ENCODE assay signal across 12 cellular contexts in the genomic region with DNA sequence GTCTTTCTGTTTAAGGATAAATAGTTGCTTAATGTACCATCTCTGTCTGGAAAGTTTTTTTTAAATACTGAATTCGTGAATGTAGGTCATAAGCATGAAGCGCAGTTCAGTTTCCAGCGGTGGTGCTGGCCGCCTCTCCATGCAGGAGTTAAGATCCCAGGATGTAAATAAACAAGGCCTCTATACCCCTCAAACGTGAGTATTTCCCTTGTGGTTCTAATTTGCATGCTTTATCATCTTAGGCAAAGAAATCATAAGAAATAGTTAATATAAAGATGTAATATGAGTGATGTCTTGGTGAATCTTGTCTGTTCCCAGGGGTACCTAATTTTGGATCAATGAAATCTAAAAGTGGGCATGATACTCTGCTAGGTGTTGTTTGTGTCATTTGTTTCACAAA. TPM values are rescaled to one million over a fixed set of nuclear protein-coding genes. Genes with fewer than 3 reads are reported as not detected.
DNase-seq lines count a peak whose midpoint lies in the region; ATAC-seq and TF ChIP-seq lines count a peak whose summit lies in the region.
"Had no signal": no experiment of that assay in that cellular context is flagged by ENCODE, and none has a peak within 500 bp of the region (broad histone marks: within the 10 kb centered on the region; RNA-seq: fewer than 3 reads in every experiment).

No MANE protein-coding gene starts in this region.

- H3K79me2 ChIP-seq in GM23248 (ENCODE audit: insufficient read depth), result peaks cover 71% of the 10 kb centered on the region

- H3K4me2 ChIP-seq in GM23248 (ENCODE audit: unreplicated experiment), result peak overlapping the region; percentile 88

- peaks cover 31% of the 10 kb centered on the region for H3K4me1 ChIP-seq in GM23248 (ENCODE audit: insufficient read depth)

- TF ChIP-seq CTCF in AG04449 (IDR thresholded peaks at IDR 0.05; ENCODE audit: insufficient read depth, low read length, missing control alignments) (no peak), WTC11 (IDR thresholded peaks at IDR 0.05) (no peak), glutamatergic neuron (IDR thresholded peaks at IDR 0.05; ENCODE audit: partially characterized antibody, unreplicated experiment) (no peak), GM20000 (IDR thresholded peaks at IDR 0.05; ENCODE audit: extremely low read depth, missing control alignments) (no peak)

- H2AFZ ChIP-seq in GM23248, result peak overlapping the region; percentile 97

- POLR2A ChIA-PET in AG04449 (lab: Yijun Ruan, JAX) (no interaction called here), WTC11 (lab: Charles Lee) (no interaction called here)

- H3K27me3 ChIP-seq in GM23248 (replicated peaks; ENCODE audit: insufficient read depth), result no peaks in the 10 kb centered on the region

- H3K4me3 ChIP-seq in AG04449 (ENCODE audit: low read depth, low read length), result peak overlapping the region; percentile 67
- peak overlapping the region; percentile 95 for H3K4me3 ChIP-seq in GM23248

- H3K9me3 Mint-ChIP-seq in WTC11 (no peaks in the 10 kb centered on the region), glutamatergic neuron (ENCODE audit: unreplicated experiment) (peaks cover 18% of the 10 kb centered on the region)

- H3K9ac ChIP-seq in GM23248, result peak overlapping the region; percentile 91

- H3K4me1 Mint-ChIP-seq in WTC11 (peaks cover 26% of the 10 kb centered on the region), glutamatergic neuron (ENCODE audit: low read depth, unreplicated experiment) (peaks cover 19% of the 10 kb centered on the region)

- H3K9me2 ChIP-seq in GM23248 (ENCODE audit: insufficient read depth), result no peaks in the 10 kb centered on the region

- no peaks in the 10 kb centered on the region; the same call in 1 of the 2 replicates for H3K36me3 ChIP-seq in GM23248 (ENCODE audit: low read depth)

- 0 out of 2 replicates have a peak overlapping the region, but pooled peaks have one; percentile 2 for H3K27ac ChIP-seq in GM23248

- ATAC-seq in WTC11, result no peak

- CTCF ChIA-PET in AG04449 (lab: Yijun Ruan, JAX), result interaction anchor here (0.9 kb wide), 1 partner anchor 16 kb away, joined by 3 read pairs; no protein-coding TSS in a partner anchor
- CTCF ChIA-PET in WTC11 (lab: Charles Lee), result no interaction called here

- no peak for DNase-seq in AG04449 (ENCODE audit: low read depth, low spot score)
- DNase-seq in GM23248, result peak; percentile 47
- no peak for DNase-seq in WTC11 (ENCODE audit: low spot score)
- DNase-seq in glutamatergic neuron, result no peak
- DNase-seq in NCI-H510A (lab: John Stamatoyannopoulos, UW), result no peak
- no peak for DNase-seq in AG08396 (ENCODE audit: low spot score)
- no peak for DNase-seq in NCI-H1092 (lab: John Stamatoyannopoulos, UW)
- DNase-seq in GM20000 (ENCODE audit: low spot score), result no peak
- DNase-seq: activated CD4-positive, alpha-beta T cell treated with anti-CD3 and anti-CD28 coated beads, Interleukin-2, amount 50 U/mL, for 48 hours; foreskin melanocyte; GOT3; NCI-H1436 treated with DMSO at 0.1 percent for 48 hours had no signal

- H3K36me3 Mint-ChIP-seq in WTC11 (peaks cover 31% of the 10 kb centered on the region), glutamatergic neuron (ENCODE audit: unreplicated experiment) (no peaks in the 10 kb centered on the region)

- 0 out of 2 replicates have a peak, but pooled peaks cover 5% of the 10 kb centered on the region for H3F3A ChIP-seq in GM23248 (ENCODE audit: insufficient read depth)

- in situ Hi-C loops in GM23248 (cut with MboI), result no loop called here

- H3K9me3 ChIP-seq in GM23248 (ENCODE audit: low read depth), result no peaks in the 10 kb centered on the region

- H3K27me3 Mint-ChIP-seq in WTC11 (ENCODE audit: low read depth), result no peaks in the 10 kb centered on the region
- peaks cover 1% of the 10 kb centered on the region for H3K27me3 Mint-ChIP-seq in glutamatergic neuron (ENCODE audit: unreplicated experiment)

- WGBS in GM23248 (ENCODE audit: low coverage in 1 of 2, low lambda C conversion rate in 2 of 2, missing lambda C conversion rate in 2 of 2), 2 experiments, result 14 to 22% methylated on average over 5 of the region's 5 CpGs

- H3K27ac Mint-ChIP-seq in WTC11 (peak overlapping the region; percentile 84), glutamatergic neuron (ENCODE audit: unreplicated experiment) (peak overlapping the region; percentile 65)

- H4K20me1 ChIP-seq in GM23248 (ENCODE audit: insufficient read depth), result no peaks in the 10 kb centered on the region

- H3K4me3 Mint-ChIP-seq in WTC11, result peak overlapping the region; percentile 98
- peak overlapping the region; percentile 99 for H3K4me3 Mint-ChIP-seq in glutamatergic neuron (ENCODE audit: unreplicated experiment)

TF ChIP-seq in WTC11, 78 proteins besides CTCF, POLR2A, EP300 and RAD21 (continues in another document):
- TF ChIP-seq NR2C2 (CRISPR knock-in tag; IDR thresholded peaks at IDR 0.05), result no peak
- no peak for TF ChIP-seq ZBTB43 (CRISPR knock-in tag; IDR thresholded peaks at IDR 0.05)
- TF ChIP-seq FOXP4 (CRISPR knock-in tag; IDR thresholded peaks at IDR 0.05), result no peak
- no peak for TF ChIP-seq CBFB (CRISPR knock-in tag; IDR thresholded peaks at IDR 0.05; ENCODE audit: low read depth)
- no peak for TF ChIP-seq ESRRA (CRISPR knock-in tag; IDR thresholded peaks at IDR 0.05; ENCODE audit: borderline replicate concordance)
- TF ChIP-seq HMGA2 (CRISPR knock-in tag; IDR thresholded peaks at IDR 0.05), result no peak
- TF ChIP-seq, protein P1, sequence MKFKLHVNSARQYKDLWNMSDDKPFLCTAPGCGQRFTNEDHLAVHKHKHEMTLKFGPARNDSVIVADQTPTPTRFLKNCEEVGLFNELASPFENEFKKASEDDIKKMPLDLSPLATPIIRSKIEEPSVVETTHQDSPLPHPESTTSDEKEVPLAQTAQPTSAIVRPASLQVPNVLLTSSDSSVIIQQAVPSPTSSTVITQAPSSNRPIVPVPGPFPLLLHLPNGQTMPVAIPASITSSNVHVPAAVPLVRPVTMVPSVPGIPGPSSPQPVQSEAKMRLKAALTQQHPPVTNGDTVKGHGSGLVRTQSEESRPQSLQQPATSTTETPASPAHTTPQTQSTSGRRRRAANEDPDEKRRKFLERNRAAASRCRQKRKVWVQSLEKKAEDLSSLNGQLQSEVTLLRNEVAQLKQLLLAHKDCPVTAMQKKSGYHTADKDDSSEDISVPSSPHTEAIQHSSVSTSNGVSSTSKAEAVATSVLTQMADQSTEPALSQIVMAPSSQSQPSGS (CRISPR knock-in tag; IDR thresholded peaks at IDR 0.05; ENCODE audit: borderline replicate concordance, low read depth), result no peak
- TF ChIP-seq HMGXB4 (CRISPR knock-in tag; IDR thresholded peaks at IDR 0.05), result no peak
- TF ChIP-seq, protein P2, sequence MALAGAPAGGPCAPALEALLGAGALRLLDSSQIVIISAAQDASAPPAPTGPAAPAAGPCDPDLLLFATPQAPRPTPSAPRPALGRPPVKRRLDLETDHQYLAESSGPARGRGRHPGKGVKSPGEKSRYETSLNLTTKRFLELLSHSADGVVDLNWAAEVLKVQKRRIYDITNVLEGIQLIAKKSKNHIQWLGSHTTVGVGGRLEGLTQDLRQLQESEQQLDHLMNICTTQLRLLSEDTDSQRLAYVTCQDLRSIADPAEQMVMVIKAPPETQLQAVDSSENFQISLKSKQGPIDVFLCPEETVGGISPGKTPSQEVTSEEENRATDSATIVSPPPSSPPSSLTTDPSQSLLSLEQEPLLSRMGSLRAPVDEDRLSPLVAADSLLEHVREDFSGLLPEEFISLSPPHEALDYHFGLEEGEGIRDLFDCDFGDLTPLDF (CRISPR knock-in tag; IDR thresholded peaks at IDR 0.05), result no peak

RNA-seq across cellular contexts. Expression of gene NDC80, which starts 1.5 kb away (rescaled TPM):
- total RNA-seq in GM23248 (2014; rRNA removed; shearing (Covaris generic)), result 8.3 and 10.9 TPM in 2 replicates
- 16.0 and 16.3 TPM in 2 replicates for polyA plus RNA-seq in GM23248 (2016; fragmentation: Nextera tagmentation; extraction: Ambion mirVana)
- total RNA-seq in WTC11 (2021) (36.6 to 43.0 TPM (median 36.9 TPM) in 3 replicates), glutamatergic neuron (ENCODE audit: unreplicated experiment) (7.7 TPM)

RNA-seq across cellular contexts. Expression of gene METTL4, which starts 1.6 kb away (rescaled TPM):
- 5.6 and 16.9 TPM in 2 replicates for total RNA-seq in GM23248 (2014; rRNA removed; shearing (Covaris generic))
- polyA plus RNA-seq in GM23248 (2016; fragmentation: Nextera tagmentation; extraction: Ambion mirVana), result 8.9 and 9.9 TPM in 2 replicates
- total RNA-seq in WTC11 (2021) (9.8 to 14.7 TPM (median 10.5 TPM) in 3 replicates), glutamatergic neuron (ENCODE audit: unreplicated experiment) (15.4 TPM)
